Comparison of ENCODE assay signal across 35 cellular contexts in genomic region chr15:64923546-64923945, GRCh38.
"Had no signal": no experiment of that assay in that cellular context is flagged by ENCODE, and none has a peak within 500 bp of the region (broad histone marks: within the 10 kb centered on the region; RNA-seq: fewer than 3 reads in every experiment).

No MANE protein-coding gene starts in this region.

- H3K4me2 ChIP-seq: KMS-11 had no signal

- H3K4me3 ChIP-seq: MG63 had no signal

- DNase-seq: Karpas-422, Kasumi-1, KBM-7, KG1, MG63, MM.1S, MV-4-11, NCI-H1048, NCI-H1092, NCI-H1092 treated with DMSO at 0.1 percent for 48 hours, NCI-H1105, NCI-H1105 treated with DMSO at 0.1 percent for 48 hours, NCI-H1417, NCI-H1417 treated with DMSO at 0.1 percent for 48 hours, NCI-H1436, NCI-H1436 treated with DMSO at 0.1 percent for 48 hours, NCI-H146, NCI-H1694, NCI-H1694 treated with DMSO at 0.1 percent for 48 hours, NCI-H187, NCI-H187 treated with DMSO at 0.1 percent for 48 hours, NCI-H1930, NCI-H2029, NCI-H2029 treated with DMSO at 0.1 percent for 48 hours, NCI-H2081, NCI-H2081 treated with DMSO at 0.1 percent for 48 hours, NCI-H2107, NCI-H2171, NCI-H2171 treated with DMSO at 0.1 percent for 48 hours, NCI-H2227 treated with DMSO at 0.1 percent for 48 hours, NCI-H226, NCI-H345, NCI-H446, NCI-H446 treated with DMSO at 0.1 percent for 48 hours had no signal

- H3K27ac ChIP-seq: KMS-11 had no signal

- H3K36me3 ChIP-seq: MG63 had no signal

- H3K9me3 ChIP-seq: MG63 had no signal

- H3K9ac ChIP-seq: KMS-11 had no signal

- H3K27me3 ChIP-seq: MG63 had no signal
